In genomic region chr12:52870361-52871290, GRCh38 we compare ENCODE assay signal across 8 cellular contexts. TPM values are rescaled to one million over a fixed set of nuclear protein-coding genes. Genes with fewer than 3 reads are reported as not detected.
DNase-seq lines count a peak whose midpoint lies in the region; ATAC-seq and TF ChIP-seq lines count a peak whose summit lies in the region.

No MANE protein-coding gene starts in this region.

- H3K4me3 ChIP-seq in fibroblast of villous mesenchyme (ENCODE audit: low read depth, low read length) (no peak overlapping the region), trophoblast cell (ENCODE audit: low read depth, low read length) (no peak overlapping the region), urinary bladder (ENCODE audit: low read depth, low read length) (no peak overlapping the region)

- peaks cover 39 to 40% of the 10 kb centered on the region in 2 experiments for H3K4me1 ChIP-seq in trophoblast cell (ENCODE audit: control insufficient read depth in 1 of 2, insufficient read depth in 2 of 2, low read length in 2 of 2)
- no peaks in the 10 kb centered on the region for H3K4me1 ChIP-seq in urinary bladder (ENCODE audit: insufficient read depth)

- H2BK5ac ChIP-seq in trophoblast cell (ENCODE audit: low read depth, low read length, poor library complexity), result peak overlapping the region; percentile 78

- peak overlapping the region; percentile 28 for H3K4ac ChIP-seq in trophoblast cell (ENCODE audit: low read depth, low read length)

- H3K18ac ChIP-seq in trophoblast cell (ENCODE audit: low read length), result peak overlapping the region; percentile 90

- H4K12ac ChIP-seq in trophoblast cell (ENCODE audit: low read depth, low read length), result peak overlapping the region; percentile 37

- H2BK120ac ChIP-seq in trophoblast cell (ENCODE audit: insufficient read depth, low read length, poor library complexity), result peak overlapping the region; percentile 75

- H2BK12ac ChIP-seq in trophoblast cell (ENCODE audit: low read length), result peak overlapping the region; percentile 97

- no peak overlapping the region for H3K9ac ChIP-seq in trophoblast cell (ENCODE audit: low read length)

- peak overlapping the region; percentile 69 for H4K8ac ChIP-seq in trophoblast cell (ENCODE audit: low read depth, low read length)

- peak overlapping the region; percentile 88 for H3K14ac ChIP-seq in trophoblast cell (ENCODE audit: low read length)

- peaks cover 37% of the 10 kb centered on the region for H3K79me1 ChIP-seq in trophoblast cell (ENCODE audit: low read length)

- peaks cover 1% of the 10 kb centered on the region for H3K9me3 ChIP-seq in trophoblast cell (ENCODE audit: insufficient read depth, low read depth, low read length)

- peaks cover 4% of the 10 kb centered on the region for H3K79me2 ChIP-seq in trophoblast cell (ENCODE audit: control insufficient read depth, insufficient read depth, low read length, poor library complexity)

- peak; percentile 72 for TF ChIP-seq CTCF in fibroblast of villous mesenchyme (IDR thresholded peaks at IDR 0.05; ENCODE audit: insufficient read depth, low read depth, low read length)

- H3K36me3 ChIP-seq in trophoblast cell (ENCODE audit: control insufficient read depth in 1 of 2, insufficient read depth in 2 of 2, low read length in 2 of 2) (no peaks in the 10 kb centered on the region), urinary bladder (ENCODE audit: insufficient read depth) (no peaks in the 10 kb centered on the region)

- H3K4me2 ChIP-seq in trophoblast cell (ENCODE audit: low read length), result peak overlapping the region; percentile 29

- H3K27ac ChIP-seq in trophoblast cell (ENCODE audit: low read depth, low read length) (peak overlapping the region; percentile 77), urinary bladder (ENCODE audit: low read depth) (peak overlapping the region; percentile 90)

- DNase-seq in NCI-H2227 (lab: John Stamatoyannopoulos, UW; ENCODE audit: unreplicated experiment) (peak; percentile 19), NCI-H2227 treated with DMSO at 0.1 percent for 48 hours (lab: John Stamatoyannopoulos, UW) (no peak), NOMO-1 treated with DMSO at 0.1 percent for 48 hours (lab: John Stamatoyannopoulos, UW; ENCODE audit: unreplicated experiment) (peak; percentile 40), fibroblast of villous mesenchyme (ENCODE audit: low read depth) (peak; percentile 41), trophoblast cell (peak in 1 of 2 donors; percentile 65)
- peak; percentile 91 to 92 for DNase-seq in activated T-cell treated with anti-CD3 and anti-CD28 coated beads, Interleukin-2, amount 50 U/mL, for 48 hours

- ATAC-seq in HG02623 (IDR thresholded peaks at IDR 0.05; ENCODE audit: unreplicated experiment), result peak; percentile 51

- peak overlapping the region; percentile 25 for H2AFZ ChIP-seq in trophoblast cell (ENCODE audit: insufficient read depth, low read length, poor library complexity)

- no peaks in the 10 kb centered on the region for H3K27me3 ChIP-seq in trophoblast cell (ENCODE audit: insufficient read depth, low read length)

- no CpG with 5 or more reads among the region's 14 CpGs for WGBS in trophoblast cell (ENCODE audit: extremely low coverage, insufficient coverage, insufficient read length)
- WGBS in urinary bladder, result 44% methylated on average over 14 of the region's 14 CpGs

- peak overlapping the region; percentile 94 for H4K91ac ChIP-seq in trophoblast cell (ENCODE audit: low read depth, low read length)

- peak overlapping the region; percentile 75 for H2AK5ac ChIP-seq in trophoblast cell (ENCODE audit: low read length)

- H3K23ac ChIP-seq in trophoblast cell (ENCODE audit: low read length), result no peak overlapping the region

RNA-seq across cellular contexts. Expression of gene KRT78, which starts 21.8 kb away (rescaled TPM):
- total RNA-seq in fibroblast of villous mesenchyme (not detected in 2 replicates), urinary bladder (not detected)
- 0.10 TPM in 1 of 2 replicates, not detected in the other for polyA plus RNA-seq in trophoblast cell (2013)
- polyA plus RNA-seq in urinary bladder, result not detected

RNA-seq across cellular contexts. Expression of gene KRT8, which starts 34.2 kb away (rescaled TPM):
- total RNA-seq in fibroblast of villous mesenchyme (57.0 and 74.7 TPM in 2 replicates), urinary bladder (96.2 TPM)
- polyA plus RNA-seq in trophoblast cell (2013), result 5,322 and 5,443 TPM in 2 replicates
- 202 TPM for polyA plus RNA-seq in urinary bladder

RNA-seq across cellular contexts. Expression of gene KRT79, which starts 36.5 kb away (rescaled TPM):
- total RNA-seq in fibroblast of villous mesenchyme (not detected in 2 replicates), urinary bladder (not detected)
- not detected in 2 replicates for polyA plus RNA-seq in trophoblast cell (2013)
- polyA plus RNA-seq in urinary bladder, result not detected

RNA-seq across cellular contexts. Expression of gene KRT4, which starts 56.7 kb away (rescaled TPM):
- not detected in 2 replicates for total RNA-seq in fibroblast of villous mesenchyme
- polyA plus RNA-seq in trophoblast cell (2013), result not detected in 2 replicates
- 6.3 TPM for total RNA-seq in urinary bladder
- polyA plus RNA-seq in urinary bladder, result not detected
